In the genomic region with DNA sequence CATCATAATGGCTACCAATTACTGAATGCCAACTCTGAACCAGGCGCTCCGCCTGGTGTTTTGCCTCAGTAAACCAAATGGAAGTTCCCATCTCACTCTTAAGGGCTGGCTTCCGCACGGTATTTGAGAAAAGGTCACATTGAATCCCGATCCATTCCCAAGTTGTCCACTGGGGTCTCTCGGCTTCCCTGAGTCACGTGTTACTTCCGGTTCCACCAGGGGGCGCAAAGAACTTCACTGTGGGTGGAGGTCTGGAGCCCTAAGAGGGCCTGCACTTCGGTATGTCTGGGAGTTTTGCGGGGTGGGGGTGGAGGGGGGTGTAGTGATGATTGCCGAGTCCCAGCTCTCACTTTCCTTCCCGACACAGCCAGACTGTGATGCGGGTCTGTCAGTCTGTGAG, we compare ENCODE assay signal across 1 cellular context.
TF ChIP-seq lines count a peak whose summit lies in the region.

No MANE protein-coding gene starts in this region.

TF ChIP-seq in GM23338, 12 proteins besides CTCF, POLR2A, EP300 and RAD21 (continued from another document):
- no peak for TF ChIP-seq ZNF462 (CRISPR knock-in tag; IDR thresholded peaks at IDR 0.05)
TF ChIP-seq in GM23338: peak in this region for 0.
